In genomic region chr15:67077641-67078215, GRCh38 we compare ENCODE assay signal across 8 cellular contexts. TPM values are rescaled to one million over a fixed set of nuclear protein-coding genes. Genes with fewer than 3 reads are reported as not detected.
DNase-seq lines count a peak whose midpoint lies in the region; ATAC-seq and TF ChIP-seq lines count a peak whose summit lies in the region.

No MANE protein-coding gene starts in this region.

- H3K4me3 Mint-ChIP-seq in IgD-negative memory B cell: peak overlapping the region; percentile 24 to 87 (median 66)

- H3K27ac Mint-ChIP-seq in IgD-negative memory B cell: peak overlapping the region; percentile 57 to 92 (median 89)

- H3K27ac ChIP-seq in BLaER1 treated with 17β-estradiol and CSF1 and Interleukin-3, amounts not matched to agents 10 nM and 100 nM: peak overlapping the region in 10 of 11 experiments; percentile 27 to 93 (median 88); a peak in 19 of 22 replicates
- H3K27ac ChIP-seq in muscle layer of duodenum (ENCODE audit: low read length) (peak overlapping the region; percentile 47), PC-3 (ENCODE audit: low read length) (no peak overlapping the region)
- no peak overlapping the region for H3K27ac ChIP-seq in effector memory CD4-positive, alpha-beta T cell (ENCODE audit: insufficient read depth, low read length, poor library complexity, severe bottlenecking)

- no peak for TF ChIP-seq CTCF in PC-3 (conservative IDR thresholded peaks at IDR 0.05; ENCODE audit: low read depth, low read length)

- no peaks in the 10 kb centered on the region for H3K9me2 ChIP-seq in PC-3 (replicated peaks; ENCODE audit: low read length)

- H4K20me1 ChIP-seq in BLaER1 treated with 17β-estradiol and CSF1 and Interleukin-3, amounts not matched to agents 10 nM and 100 nM: peaks cover 44 to 98% (median 66%) of the 10 kb centered on the region in 11 experiments
- peaks cover 53% of the 10 kb centered on the region for H4K20me1 ChIP-seq in PC-3 (ENCODE audit: low read length)

- peaks cover 0 to 1% (median 0%) of the 10 kb centered on the region in 3 donors for H3K9me3 Mint-ChIP-seq in IgD-negative memory B cell

- ATAC-seq in PC-3: no peak

- CTCF ChIA-PET in PC-3 (lab: Charles Lee): no interaction called here

- peaks cover 99 to 100% (median 100%) of the 10 kb centered on the region in 10 experiments for H3K4me1 ChIP-seq in BLaER1 treated with 17β-estradiol and CSF1 and Interleukin-3, amounts not matched to agents 10 nM and 100 nM
- H3K4me1 ChIP-seq in muscle layer of duodenum (ENCODE audit: control insufficient read depth in 1 of 2, insufficient read depth in 2 of 2, low read length in 2 of 2): peaks cover 33 to 54% of the 10 kb centered on the region in 2 donors
- peaks cover 84% of the 10 kb centered on the region for H3K4me1 ChIP-seq in PC-3 (ENCODE audit: insufficient read depth, low read length)
- peaks cover 66% of the 10 kb centered on the region for H3K4me1 ChIP-seq in effector memory CD4-positive, alpha-beta T cell (ENCODE audit: control insufficient read depth, insufficient read depth, low read length, poor library complexity, severe bottlenecking)

- POLR2A ChIA-PET in PC-3 (lab: Charles Lee; ENCODE audit: unreplicated experiment): interaction anchor here (0.7 kb wide), 1 partner anchor 12 kb away, joined by 4 read pairs; the partner anchor contains the start of gene SMAD3

- H3K9ac ChIP-seq in BLaER1 treated with 17β-estradiol and CSF1 and Interleukin-3, amounts not matched to agents 10 nM and 100 nM: peak overlapping the region; percentile 20 to 63 (median 40); a peak in 15 of 22 replicates
- H3K9ac ChIP-seq in PC-3 (ENCODE audit: low read length): no peak overlapping the region

- no peaks in the 10 kb centered on the region for H3K9me3 ChIP-seq in BLaER1 treated with 17β-estradiol and CSF1 and Interleukin-3, amounts not matched to agents 10 nM and 100 nM (replicated peaks in 1 of 11)
- H3K9me3 ChIP-seq in muscle layer of duodenum (ENCODE audit: control insufficient read depth in 1 of 2, low read length in 2 of 2): no peaks in the 10 kb centered on the region
- no peaks in the 10 kb centered on the region for H3K9me3 ChIP-seq in PC-3 (ENCODE audit: low read length)
- no peaks in the 10 kb centered on the region for H3K9me3 ChIP-seq in effector memory CD4-positive, alpha-beta T cell (ENCODE audit: control insufficient read depth, low read length)

- peak; percentile 35 for DNase-seq in astrocyte of the hippocampus (ENCODE audit: low read depth, low spot score)
- no peak for DNase-seq in PC-3
- DNase-seq in activated gamma-delta T cell (lab: John Stamatoyannopoulos, UW): no peak
- no peak for DNase-seq in effector memory CD4-positive, alpha-beta T cell
- no peak for DNase-seq in retina

- peak overlapping the region; percentile 83 to 98 (median 93) for H3K4me2 ChIP-seq in BLaER1 treated with 17β-estradiol and CSF1 and Interleukin-3, amounts not matched to agents 10 nM and 100 nM
- no peak overlapping the region for H3K4me2 ChIP-seq in PC-3 (ENCODE audit: low read length)

- no TSS peak for BruUV-seq in PC-3 (replicated peaks; lab: Mats Ljungman, UMichigan)

- H3K4me3 ChIP-seq in BLaER1 treated with 17β-estradiol and CSF1 and Interleukin-3, amounts not matched to agents 10 nM and 100 nM: peak overlapping the region in 3 of 10 experiments; percentile 1 to 30 (median 19); a peak in 4 of 20 replicates
- no peak overlapping the region for H3K4me3 ChIP-seq in muscle layer of duodenum (ENCODE audit: low read depth in 1 of 2, low read length in 2 of 2)
- no peak overlapping the region for H3K4me3 ChIP-seq in PC-3 (ENCODE audit: low read length)
- no peak overlapping the region for H3K4me3 ChIP-seq in effector memory CD4-positive, alpha-beta T cell (ENCODE audit: insufficient read depth, low read depth, low read length, poor library complexity, severe bottlenecking)

- intact Hi-C loops in PC-3 (cut with micrococcal nuclease): no loop called here

- H3K79me2 ChIP-seq in PC-3 (ENCODE audit: low read length): peaks cover 100% of the 10 kb centered on the region

- H3K27me3 Mint-ChIP-seq in IgD-negative memory B cell: no peaks in the 10 kb centered on the region

- H3K27me3 ChIP-seq in BLaER1 treated with 17β-estradiol and CSF1 and Interleukin-3, amounts not matched to agents 10 nM and 100 nM: no peaks in the 10 kb centered on the region
- H3K27me3 ChIP-seq in muscle layer of duodenum (ENCODE audit: low read depth, low read length) (no peaks in the 10 kb centered on the region), PC-3 (ENCODE audit: low read length) (no peaks in the 10 kb centered on the region)
- H3K27me3 ChIP-seq in effector memory CD4-positive, alpha-beta T cell (replicated peaks; ENCODE audit: control insufficient read depth, insufficient read depth, low read length, poor library complexity, severe bottlenecking): no peaks in the 10 kb centered on the region

- peaks cover 74 to 88% (median 82%) of the 10 kb centered on the region in 3 donors for H3K4me1 Mint-ChIP-seq in IgD-negative memory B cell

- no peaks in the 10 kb centered on the region for H3F3A ChIP-seq in PC-3 (ENCODE audit: low read length, unreplicated experiment)

- H3K36me3 ChIP-seq in BLaER1 treated with 17β-estradiol and CSF1 and Interleukin-3, amounts not matched to agents 10 nM and 100 nM: peaks cover 15 to 88% (median 76%) of the 10 kb centered on the region in 11 experiments; a peak in 21 of 22 replicates
- H3K36me3 ChIP-seq in muscle layer of duodenum (ENCODE audit: control insufficient read depth in 1 of 2, insufficient read depth in 2 of 2, low read length in 2 of 2): no peaks in the 10 kb centered on the region
- H3K36me3 ChIP-seq in PC-3 (ENCODE audit: low read depth, low read length): peaks cover 48% of the 10 kb centered on the region
- no peaks in the 10 kb centered on the region for H3K36me3 ChIP-seq in effector memory CD4-positive, alpha-beta T cell (ENCODE audit: control insufficient read depth, insufficient read depth, low read length)

- H3K36me3 Mint-ChIP-seq in IgD-negative memory B cell: peaks cover 2% of the 10 kb centered on the region

- no peak overlapping the region for H2AFZ ChIP-seq in PC-3 (ENCODE audit: low read length)

RNA-seq across cellular contexts. Expression of gene SMAD3, which starts 12.3 kb away (rescaled TPM):
- polyA plus RNA-seq in IgD-negative memory B cell: 32.4 TPM
- total RNA-seq in PC-3 (2014; rRNA removed): 75.6 and 86.4 TPM in 2 replicates

Comparison
In these comparisons a context has a peak if more than half of its experiments do, and no peak if none do; other contexts are left out.
1. H3K27ac ChIP-seq: peak in BLaER1 treated with 17β-estradiol and CSF1 and Interleukin-3, amounts not matched to agents 10 nM and 100 nM (10 of 11) and muscle layer of duodenum (single experiment); none in PC-3 (single experiment) and effector memory CD4-positive, alpha-beta T cell (single experiment).